In the genomic region with DNA sequence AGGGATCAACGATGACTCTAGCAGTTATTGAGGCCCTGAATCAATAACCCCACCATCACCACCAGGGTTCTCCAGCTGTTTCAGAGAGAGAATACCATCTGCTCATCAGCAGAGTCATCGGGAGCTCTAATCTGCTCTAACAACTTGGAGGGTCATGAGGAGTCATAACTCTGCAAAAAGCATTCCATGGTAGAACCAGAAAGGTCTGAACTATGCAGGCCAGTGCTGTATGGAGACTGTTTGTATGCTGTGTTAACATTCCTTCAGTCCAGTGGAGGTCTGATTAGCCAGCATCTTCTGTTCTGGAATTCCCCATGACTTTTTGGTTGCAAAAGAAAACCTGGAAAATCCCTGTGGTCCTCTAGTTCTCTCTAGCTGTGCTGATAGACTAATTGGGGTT, we compare ENCODE assay signal across 13 cellular contexts. TPM values are rescaled to one million over a fixed set of nuclear protein-coding genes. Genes with fewer than 3 reads are reported as not detected.
DNase-seq lines count a peak whose midpoint lies in the region; ATAC-seq, FAIRE-seq and TF ChIP-seq lines count a peak whose summit lies in the region.
"Had no signal": no experiment of that assay in that cellular context is flagged by ENCODE, and none has a peak within 500 bp of the region (broad histone marks: within the 10 kb centered on the region; RNA-seq: fewer than 3 reads in every experiment).

No MANE protein-coding gene starts in this region.

- ATAC-seq in GM19328 (IDR thresholded peaks at IDR 0.05; ENCODE audit: unreplicated experiment), result no peak
- no peak for ATAC-seq in HG02610 (IDR thresholded peaks at IDR 0.05; ENCODE audit: unreplicated experiment)
- ATAC-seq: activated CD8-positive, alpha-beta T cell treated with anti-CD3 and anti-CD28 coated beads, Interleukin-2, amount 10 ng/mL, durations not matched to agents 7 days and 5 days had no signal

- no peak overlapping the region for H3K4me3 ChIP-seq in bronchial epithelial cell (ENCODE audit: low read depth, low read length)

- TF ChIP-seq CTCF in bronchial epithelial cell (IDR thresholded peaks at IDR 0.05; ENCODE audit: insufficient read depth, low read length, severe bottlenecking), result no peak
- no peak for TF ChIP-seq CTCF in neural crest cell (conservative IDR thresholded peaks at IDR 0.05)

- DNase-seq in AG08396 (ENCODE audit: low spot score), result peak; percentile 68
- no peak for DNase-seq in HTR-8/SVneo (ENCODE audit: insufficient read length, low spot score)
- DNase-seq in bronchial epithelial cell (ENCODE audit: low read depth), result peak; percentile 67
- no peak for DNase-seq in neural crest cell (ENCODE audit: low read depth, low spot score)
- no peak for DNase-seq in retina
- DNase-seq in NCI-H1105 treated with DMSO at 0.1 percent for 48 hours (lab: John Stamatoyannopoulos, UW), result no peak
- DNase-seq: activated CD8-positive, alpha-beta T cell treated with anti-CD3 and anti-CD28 coated beads, Interleukin-2, amount 10 ng/mL, durations not matched to agents 7 days and 5 days; CD4-positive, CD25-positive, alpha-beta regulatory T cell; NCI-H1092 treated with DMSO at 0.1 percent for 48 hours; SIG-M5; small intestine had no signal

- no peaks in the 10 kb centered on the region for H3K27me3 ChIP-seq in bronchial epithelial cell (ENCODE audit: control insufficient read depth, insufficient read depth, low read length)

- H3K9me3 Mint-ChIP-seq in neural crest cell, result peaks cover 3% of the 10 kb centered on the region
- H3K9me3 Mint-ChIP-seq: CD4-positive, CD25-positive, alpha-beta regulatory T cell had no signal

- no peak overlapping the region for H3K4me3 Mint-ChIP-seq in neural crest cell
- H3K4me3 Mint-ChIP-seq: activated CD8-positive, alpha-beta T cell treated with anti-CD3 and anti-CD28 coated beads, Interleukin-2, amount 10 ng/mL, durations not matched to agents 7 days and 5 days had no signal

- H3K27ac Mint-ChIP-seq in neural crest cell (ENCODE audit: unreplicated experiment), result peak overlapping the region; percentile 46
- H3K27ac Mint-ChIP-seq: activated CD8-positive, alpha-beta T cell treated with anti-CD3 and anti-CD28 coated beads, Interleukin-2, amount 10 ng/mL, durations not matched to agents 7 days and 5 days; CD4-positive, CD25-positive, alpha-beta regulatory T cell had no signal

- no peaks in the 10 kb centered on the region for H3K36me3 Mint-ChIP-seq in neural crest cell (ENCODE audit: low read depth)
- H3K36me3 Mint-ChIP-seq: CD4-positive, CD25-positive, alpha-beta regulatory T cell had no signal

- no peaks in the 10 kb centered on the region for H3K27me3 Mint-ChIP-seq in neural crest cell (ENCODE audit: low read depth)

- peak; percentile 13 for FAIRE-seq in HTR-8/SVneo (lab: Jason Lieb, UNC)
- peak; percentile 36 for FAIRE-seq in bronchial epithelial cell (lab: Jason Lieb, UNC)
- FAIRE-seq: small intestine had no signal

- H3K4me1 Mint-ChIP-seq in neural crest cell, result peaks cover 18% of the 10 kb centered on the region

- H3K36me3 ChIP-seq in bronchial epithelial cell (ENCODE audit: control insufficient read depth, insufficient read depth, low read length), result no peaks in the 10 kb centered on the region

RNA-seq across cellular contexts. Expression of gene ITGB6, which starts 9.4 kb away (rescaled TPM):
- total RNA-seq in bronchial epithelial cell (21.1 and 31.5 TPM in 2 replicates), neural crest cell (not detected in 2 replicates)
- total RNA-seq: activated CD8-positive, alpha-beta T cell treated with anti-CD3 and anti-CD28 coated beads, Interleukin-2, amount 10 ng/mL, durations not matched to agents 7 days and 5 days; CD4-positive, CD25-positive, alpha-beta regulatory T cell had no signal

Comparison
In these comparisons a context has a peak if more than half of its experiments do, and no peak if none do; other contexts are left out.
1. DNase-seq: peak in AG08396 (single experiment) and bronchial epithelial cell (single experiment); none in HTR-8/SVneo (single experiment), neural crest cell (single experiment), retina (single experiment) and NCI-H1105 treated with DMSO at 0.1 percent for 48 hours (single experiment).
2. RNA of gene ITGB6, which starts 9.4 kb away (total RNA-seq): 21.1 to 31.5 TPM in bronchial epithelial cell; not detected in neural crest cell; every median in the first group is over 10 times any median in the second.